Comparison of ENCODE assay signal across 8 cellular contexts in genomic region chr1:227766015-227766634, GRCh38. TPM values are rescaled to one million over a fixed set of nuclear protein-coding genes. Genes with fewer than 3 reads are reported as not detected.
DNase-seq lines count a peak whose midpoint lies in the region; ATAC-seq and TF ChIP-seq lines count a peak whose summit lies in the region.
"Had no signal": no experiment of that assay in that cellular context is flagged by ENCODE, and none has a peak within 500 bp of the region (broad histone marks: within the 10 kb centered on the region; RNA-seq: fewer than 3 reads in every experiment).

No MANE protein-coding gene starts in this region.

- POLR2A ChIA-PET in HEK293 (lab: Yijun Ruan, JAX), result no interaction called here

- intact Hi-C loops in mucosa of descending colon (cut with DNase I, micrococcal nuclease), result loop anchor here in 1 of 2 donors (10.0 kb wide), 1 partner anchor 281 kb away; no protein-coding TSS in a partner anchor

- H3K36me3 ChIP-seq in HEK293 (ENCODE audit: control insufficient read depth in 2 of 2, insufficient read depth in 1 of 2, low read length in 2 of 2) (peaks cover 23 to 94% of the 10 kb centered on the region in 2 experiments), mucosa of descending colon (ENCODE audit: low read depth) (peaks cover 3% of the 10 kb centered on the region), WERI-Rb-1 (no peaks in the 10 kb centered on the region; the same call in 1 of the 2 replicates)

- CTCF ChIA-PET in HEK293 (lab: Yijun Ruan, JAX), result interaction anchor here (0.7 to 1.6 kb wide), 4 partner anchors 14 to 1955 kb away, joined by 3 to 11 read pairs (median 4); no protein-coding TSS in a partner anchor

- H3K4me3 ChIP-seq in HEK293 (ENCODE audit: low read depth, low read length), result no peak overlapping the region
- no peak overlapping the region for H3K4me3 ChIP-seq in mucosa of descending colon
- no peak overlapping the region for H3K4me3 ChIP-seq in WERI-Rb-1 (ENCODE audit: low read depth, low read length)

- no peak overlapping the region for H3K27ac ChIP-seq in HEK293 (ENCODE audit: extremely low read depth, low read depth, low read length)
- H3K27ac ChIP-seq in WERI-Rb-1, result no peak overlapping the region

- H3K27me3 ChIP-seq in WERI-Rb-1 (ENCODE audit: insufficient read depth, low read depth, severe bottlenecking), result no peaks in the 10 kb centered on the region

- peak; percentile 75 for ATAC-seq in mucosa of descending colon

- H3K4me1 ChIP-seq in HEK293 (ENCODE audit: control insufficient read depth, insufficient read depth, low read length) (peaks cover 5% of the 10 kb centered on the region), mucosa of descending colon (ENCODE audit: low read depth) (peaks cover 18% of the 10 kb centered on the region)

- DNase-seq in NCI-H2196 treated with DMSO at 0.1 percent for 48 hours (lab: John Stamatoyannopoulos, UW; ENCODE audit: unreplicated experiment) (peak; percentile 91), activated T-cell treated with anti-CD3 and anti-CD28 coated beads for 24 hours (ENCODE audit: low read depth) (peak; percentile 49), mucosa of descending colon (peak; percentile 41 to 88 (median 70)), WERI-Rb-1 (no peak), GM19238 (ENCODE audit: insufficient read length, low spot score) (no peak), HCEC 1CT (no peak)

- TF ChIP-seq CTCF in HEK293 (tag by site-specific recombination; IDR thresholded peaks at IDR 0.05) (no peak), mucosa of descending colon (IDR thresholded peaks at IDR 0.05) (no peak), WERI-Rb-1 (IDR thresholded peaks at IDR 0.05; ENCODE audit: low read depth, low read length) (no peak)

- H3K9me3 ChIP-seq in HEK293 (ENCODE audit: control insufficient read depth, insufficient read depth, low read depth, low read length) (no peaks in the 10 kb centered on the region), mucosa of descending colon (no peaks in the 10 kb centered on the region), WERI-Rb-1 (ENCODE audit: severe bottlenecking) (no peaks in the 10 kb centered on the region)

TF ChIP-seq in HEK293, 187 proteins besides CTCF, POLR2A, EP300 and RAD21:
- TF ChIP-seq GLIS2 (tag by site-specific recombination; IDR thresholded peaks at IDR 0.05) (0 out of 2 replicates have a peak, but pooled peaks have one; percentile 21), SP3 (tag by site-specific recombination; IDR thresholded peaks at IDR 0.05) (no peak), ZNF600 (tag by site-specific recombination; IDR thresholded peaks at IDR 0.05) (0 out of 2 replicates have a peak, but pooled peaks have one; percentile 21), ZBTB8A (tag by site-specific recombination; IDR thresholded peaks at IDR 0.05) (peak; percentile 93), ZNF423 (tag by site-specific recombination; IDR thresholded peaks at IDR 0.05) (peak; percentile 91), ZNF341 (tag by site-specific recombination; IDR thresholded peaks at IDR 0.05; ENCODE audit: low read depth) (peak; percentile 90), GLIS1 (tag by site-specific recombination; IDR thresholded peaks at IDR 0.05) (peak; percentile 99), FEZF1 (tag by site-specific recombination; IDR thresholded peaks at IDR 0.05) (peak; percentile 53; the same call in 1 of the 2 replicates), ZIC2 (tag by site-specific recombination; IDR thresholded peaks at IDR 0.05) (peak; percentile 100)
- TF ChIP-seq, protein P1, sequence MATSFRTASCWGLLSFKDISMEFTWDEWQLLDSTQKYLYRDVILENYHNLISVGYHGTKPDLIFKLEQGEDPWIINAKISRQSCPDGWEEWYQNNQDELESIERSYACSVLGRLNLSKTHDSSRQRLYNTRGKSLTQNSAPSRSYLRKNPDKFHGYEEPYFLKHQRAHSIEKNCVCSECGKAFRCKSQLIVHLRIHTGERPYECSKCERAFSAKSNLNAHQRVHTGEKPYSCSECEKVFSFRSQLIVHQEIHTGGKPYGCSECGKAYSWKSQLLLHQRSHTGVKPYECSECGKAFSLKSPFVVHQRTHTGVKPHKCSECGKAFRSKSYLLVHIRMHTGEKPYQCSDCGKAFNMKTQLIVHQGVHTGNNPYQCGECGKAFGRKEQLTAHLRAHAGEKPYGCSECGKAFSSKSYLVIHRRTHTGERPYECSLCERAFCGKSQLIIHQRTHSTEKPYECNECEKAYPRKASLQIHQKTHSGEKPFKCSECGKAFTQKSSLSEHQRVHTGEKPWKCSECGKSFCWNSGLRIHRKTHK (tag by site-specific recombination; IDR thresholded peaks at IDR 0.05), result no peak

RNA-seq across cellular contexts. Expression of gene SNAP47, which starts 30.9 kb away (rescaled TPM):
- 10 to 100 TPM; 16.4 to 31.9 (median 27.6) TPM for total RNA-seq in mucosa of descending colon

RNA-seq across cellular contexts. Expression of gene JMJD4, which starts 31.0 kb away (rescaled TPM):
- total RNA-seq in mucosa of descending colon, result 10 to 100 TPM; 12.3 to 18.1 (median 13.8) TPM

RNA-seq across cellular contexts. Expression of gene PRSS38, which starts 49.4 kb away (rescaled TPM):
- total RNA-seq in mucosa of descending colon, result not detected
- total RNA-seq: glomerular endothelial cell had no signal

Comparison
In these comparisons a context has a peak if more than half of its experiments do, and no peak if none do; other contexts are left out.
1. DNase-seq: peak in NCI-H2196 treated with DMSO at 0.1 percent for 48 hours (single experiment), activated T-cell treated with anti-CD3 and anti-CD28 coated beads for 24 hours (single experiment) and mucosa of descending colon (3 of 3); none in WERI-Rb-1 (single experiment), GM19238 (single experiment) and HCEC 1CT (single experiment).